Comparison of ENCODE assay signal across 2 cellular contexts in the genomic region with DNA sequence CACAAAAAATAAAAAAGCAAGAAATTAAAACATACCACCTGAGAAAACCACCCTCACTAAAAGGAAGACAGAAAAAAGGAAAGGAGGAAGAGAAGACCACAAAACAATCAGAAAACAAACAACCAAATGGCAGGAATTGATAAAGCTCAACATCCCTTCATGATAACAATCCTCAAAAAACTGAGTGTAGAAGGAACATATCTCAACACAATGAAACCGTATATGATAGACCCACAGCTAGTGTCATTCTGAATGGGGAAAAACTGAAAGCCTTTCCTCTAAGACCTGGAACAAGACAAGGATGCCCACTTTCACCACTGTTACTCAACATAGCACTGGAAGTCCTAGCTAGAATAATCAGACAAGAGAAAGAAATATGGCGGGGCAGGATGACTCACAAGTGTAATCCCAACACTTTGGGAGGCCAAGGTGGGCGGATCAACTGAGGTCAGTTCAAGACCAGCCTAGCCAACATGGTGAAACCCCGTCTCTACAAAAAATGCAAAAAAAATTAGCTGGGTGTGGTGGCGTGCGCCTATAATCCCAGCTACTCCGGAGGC. TPM values are rescaled to one million over a fixed set of nuclear protein-coding genes. Genes with fewer than 3 reads are reported as not detected.
"Had no signal": no experiment of that assay in that cellular context is flagged by ENCODE, and none has a peak within 500 bp of the region (broad histone marks: within the 10 kb centered on the region; RNA-seq: fewer than 3 reads in every experiment).

No MANE protein-coding gene starts in this region.

RNA-seq across cellular contexts. Expression of a gene that starts 38.4 kb away (rescaled TPM):
- total RNA-seq: RPMI7951, SJCRH30 had no signal
